10 cellular contexts compared by ENCODE assay signal in the genomic region with DNA sequence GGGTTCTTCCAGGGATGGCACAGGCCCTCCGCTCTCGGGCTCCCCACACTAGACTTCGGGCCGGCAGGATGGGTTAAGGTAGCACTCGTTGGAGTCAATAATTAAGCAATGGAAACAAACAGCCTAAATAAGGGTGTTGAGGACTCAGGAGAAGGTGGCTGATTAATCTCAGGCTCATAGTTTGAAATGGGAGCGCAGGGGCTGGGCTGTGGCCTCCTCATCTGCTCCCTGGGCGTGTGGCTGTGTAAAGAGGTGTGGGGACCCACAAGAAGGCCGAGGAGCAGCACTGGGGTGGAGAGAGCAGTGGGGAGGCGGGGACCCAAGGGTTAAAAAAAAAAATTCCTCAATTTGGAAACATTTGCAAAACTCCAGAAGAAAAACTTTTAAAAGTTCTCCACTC. TPM values are rescaled to one million over a fixed set of nuclear protein-coding genes. Genes with fewer than 3 reads are reported as not detected.
DNase-seq lines count a peak whose midpoint lies in the region; ATAC-seq and TF ChIP-seq lines count a peak whose summit lies in the region.
"Had no signal": no experiment of that assay in that cellular context is flagged by ENCODE, and none has a peak within 500 bp of the region (broad histone marks: within the 10 kb centered on the region; RNA-seq: fewer than 3 reads in every experiment).

No MANE protein-coding gene starts in this region.

- TF ChIP-seq CTCF in A673 (conservative IDR thresholded peaks at IDR 0.05; ENCODE audit: low read depth, low read length) = no peak

- ATAC-seq in naive B cell (ENCODE audit: low read depth in 2 of 2) = no peak

- H3K36me3 ChIP-seq in A673 (ENCODE audit: insufficient read depth, low read length, poor library complexity, severe bottlenecking) = peaks cover 22% of the 10 kb centered on the region
- H3K36me3 ChIP-seq in HUES64 (ENCODE audit: insufficient read depth, low read length) = peaks cover 21% of the 10 kb centered on the region
- no peaks in the 10 kb centered on the region for H3K36me3 ChIP-seq in duodenal mucosa (ENCODE audit: control insufficient read depth in 1 of 2, insufficient read depth in 2 of 2, low read length in 2 of 2)

- DNase-seq in A673 (ENCODE audit: low spot score) (no peak), naive B cell (no peak), GM03348 (ENCODE audit: low spot score) (no peak), Ammon's horn (ENCODE audit: low spot score) (no peak)
- no peak for DNase-seq in central memory CD4-positive, alpha-beta T cell
- DNase-seq in activated CD4-positive, CD25-positive, alpha-beta regulatory T cell (lab: John Stamatoyannopoulos, UW) = no peak
- DNase-seq: activated gamma-delta T cell treated with Interleukin-2 at 50 U/mL for 16 hours had no signal

- peaks cover 13 to 28% (median 22%) of the 10 kb centered on the region in 3 donors for H3K4me1 Mint-ChIP-seq in naive B cell

- H3K27ac ChIP-seq in A673 (ENCODE audit: low read depth, low read length, poor library complexity, severe bottlenecking) (no peak overlapping the region), HUES64 (ENCODE audit: low read depth, low read length) (no peak overlapping the region), duodenal mucosa (ENCODE audit: low read depth, low read length) (no peak overlapping the region)

- peaks cover 9% of the 10 kb centered on the region for H3K9me3 ChIP-seq in A673 (ENCODE audit: low read depth, low read length, poor library complexity, severe bottlenecking)
- peaks cover 3% of the 10 kb centered on the region; the same call in 1 of the 2 replicates for H3K9me3 ChIP-seq in HUES64 (ENCODE audit: insufficient read depth, low read depth, low read length)
- peaks cover 0 to under 1% of the 10 kb centered on the region in 2 donors for H3K9me3 ChIP-seq in duodenal mucosa (ENCODE audit: control insufficient read depth in 1 of 2, low read length in 2 of 2)

- peaks cover 2 to 7% of the 10 kb centered on the region in 2 donors for H3K36me3 Mint-ChIP-seq in naive B cell

- POLR2A ChIA-PET in A673 (lab: Charles Lee; ENCODE audit: low non-redundant PET) = no interaction called here

- BruUV-seq in A673 (replicated peaks; lab: Mats Ljungman, UMichigan) = TSS peak; percentile 81

- H3K27me3 ChIP-seq in A673 (replicated peaks; ENCODE audit: insufficient read depth, low read depth, low read length, poor library complexity) = no peaks in the 10 kb centered on the region
- H3K27me3 ChIP-seq in HUES64 (ENCODE audit: insufficient read depth, low read length) = peaks cover 49% of the 10 kb centered on the region
- peaks cover 19 to 27% of the 10 kb centered on the region in 2 donors for H3K27me3 ChIP-seq in duodenal mucosa (ENCODE audit: control insufficient read depth in 1 of 2, insufficient read depth in 2 of 2, low read length in 2 of 2)

- WGBS in HUES64 = 32% methylated on average over 9 of the region's 9 CpGs

- H3K27me3 Mint-ChIP-seq in naive B cell = peaks cover 12 to 22% (median 13%) of the 10 kb centered on the region in 3 donors

- intact Hi-C loops in A673 (cut with micrococcal nuclease; ENCODE audit: unreplicated experiment) = loop anchor here (5.0 kb wide), 1 partner anchor 49 kb away; no protein-coding TSS in a partner anchor

- H3K27ac Mint-ChIP-seq in naive B cell = peak overlapping the region in 4 of 6 donors; percentile 68 to 96 (median 84)

- peaks cover 5% of the 10 kb centered on the region for H3K4me1 ChIP-seq in A673 (ENCODE audit: insufficient read depth, low read length, poor library complexity, severe bottlenecking)
- H3K4me1 ChIP-seq in HUES64 (ENCODE audit: insufficient read depth, low read length) = peaks cover 15% of the 10 kb centered on the region; the same call in 1 of the 2 replicates
- peaks cover 4 to 13% of the 10 kb centered on the region in 2 donors for H3K4me1 ChIP-seq in duodenal mucosa (ENCODE audit: control insufficient read depth in 1 of 2, insufficient read depth in 2 of 2, low read length in 2 of 2)

- CTCF ChIA-PET in A673 (lab: Charles Lee) = interaction anchor here (1.6 kb wide), 1 partner anchor 35 kb away, joined by 8 read pairs; no protein-coding TSS in a partner anchor

- peak overlapping the region; percentile 82 to 97 (median 92) for H3K4me3 Mint-ChIP-seq in naive B cell

- H3K4me3 ChIP-seq in A673 (ENCODE audit: low read depth, low read length, poor library complexity, severe bottlenecking) (peak overlapping the region; percentile 97), HUES64 (ENCODE audit: low read length) (peak overlapping the region; percentile 97), duodenal mucosa (ENCODE audit: low read depth in 1 of 2, low read length in 2 of 2) (peak overlapping the region; percentile 31 to 58)

- H3K9ac ChIP-seq in HUES64 (ENCODE audit: low read depth, low read length) (no peak overlapping the region), duodenal mucosa (ENCODE audit: low read depth in 1 of 2, low read length in 2 of 2) (no peak overlapping the region)

- H3K9me3 Mint-ChIP-seq in naive B cell = peaks cover 0 to 13% (median 3%) of the 10 kb centered on the region in 7 donors

RNA-seq across cellular contexts. Expression of a gene that starts 1.3 kb away (rescaled TPM):
- 182 and 197 TPM in 2 replicates for total RNA-seq in A673 (2021)
- polyA plus RNA-seq in HUES64 (2013, experiment 1 of 2) = 80.1 TPM
- 84.3 TPM for polyA plus RNA-seq in HUES64 (2013, experiment 2 of 2)
- polyA plus RNA-seq in naive B cell (ENCODE audit: low read depth in 6 of 6) = 10 to 100 TPM; 28.3 to 56.7 (median 43.6) TPM

RNA-seq across cellular contexts. Expression of a gene that starts 52.6 kb away (rescaled TPM):
- total RNA-seq in A673 (2021) = not detected in 2 replicates
- not detected for polyA plus RNA-seq in HUES64 (2013, experiment 1 of 2)
- not detected for polyA plus RNA-seq in HUES64 (2013, experiment 2 of 2)
- polyA plus RNA-seq in naive B cell (ENCODE audit: low read depth in 6 of 6) = not detected
- total RNA-seq: Daoy had no signal

Comparison
In these comparisons a context has a peak if more than half of its experiments do, and no peak if none do; other contexts are left out.
1. H3K4me3 ChIP-seq: peak in every context shown above with its lines; median percentile 97 in A673; 97 in HUES64; 44 in duodenal mucosa.